In genomic region chr1:40693425-40693824, GRCh38 we compare ENCODE assay signal across 11 cellular contexts. TPM values are rescaled to one million over a fixed set of nuclear protein-coding genes. Genes with fewer than 3 reads are reported as not detected.
DNase-seq lines count a peak whose midpoint lies in the region; ATAC-seq and TF ChIP-seq lines count a peak whose summit lies in the region.
"Had no signal": no experiment of that assay in that cellular context is flagged by ENCODE, and none has a peak within 500 bp of the region (broad histone marks: within the 10 kb centered on the region; RNA-seq: fewer than 3 reads in every experiment).

No MANE protein-coding gene starts in this region.

- WGBS in gastroesophageal sphincter (ENCODE audit: low coverage in 1 of 2), 2 donors, result 80 to 91% methylated on average over 1 of the region's 1 CpG
- 89% methylated on average over 1 of the region's 1 CpG for WGBS in right cardiac atrium

- H3K27me3 Mint-ChIP-seq in activated CD4-positive, alpha-beta T cell treated with anti-CD3 and anti-CD28 coated beads, Interleukin-2, amount 10 ng/mL, durations not matched to agents 7 days and 5 days, result no peaks in the 10 kb centered on the region
- H3K27me3 Mint-ChIP-seq in stimulated activated memory B cell treated with anti-CD40 and anti-IgM and Interleukin-4, amounts not matched to agents 10 μg/mL and 1 μg/mL and 100 μg/mL, for 72 hours, result no peaks in the 10 kb centered on the region

- no peaks in the 10 kb centered on the region for H3K9me3 ChIP-seq in gastroesophageal sphincter
- H3K9me3 ChIP-seq in right cardiac atrium (ENCODE audit: control insufficient read depth, low read length), result no peaks in the 10 kb centered on the region
- H3K9me3 ChIP-seq: esophagus squamous epithelium had no signal

- H3K27ac Mint-ChIP-seq in activated CD4-positive, alpha-beta T cell treated with anti-CD3 and anti-CD28 coated beads, Interleukin-2, amount 10 ng/mL, durations not matched to agents 7 days and 5 days, result peak overlapping the region; percentile 98
- H3K27ac Mint-ChIP-seq in stimulated activated memory B cell treated with anti-CD40 and anti-IgM and Interleukin-4, amounts not matched to agents 10 μg/mL and 1 μg/mL and 100 μg/mL, for 72 hours, result peak overlapping the region; percentile 94

- ATAC-seq in gastroesophageal sphincter, result no peak
- no peak for ATAC-seq in stimulated activated memory B cell treated with anti-CD40 and anti-IgM and Interleukin-4, amounts not matched to agents 10 μg/mL and 1 μg/mL and 100 μg/mL, for 72 hours
- no peak for ATAC-seq in right cardiac atrium

- H3K4me3 ChIP-seq in WI38 (ENCODE audit: low read depth, low read length) (peak overlapping the region; percentile 86; the same call in 1 of the 2 replicates), gastroesophageal sphincter (no peak overlapping the region), right cardiac atrium (ENCODE audit: low read length) (no peak overlapping the region)

- H3K36me3 ChIP-seq in gastroesophageal sphincter, result no peaks in the 10 kb centered on the region
- H3K36me3 ChIP-seq: esophagus squamous epithelium had no signal

- POLR2A ChIA-PET in activated CD4-positive, alpha-beta T cell treated with anti-CD3 and anti-CD28 coated beads, Interleukin-2, amount 10 ng/mL, durations not matched to agents 7 days and 5 days (lab: Charles Lee), result no interaction called here

- TF ChIP-seq CTCF in WI38 (IDR thresholded peaks at IDR 0.05; ENCODE audit: low read depth, low read length), result no peak
- TF ChIP-seq CTCF in gastroesophageal sphincter (IDR thresholded peaks at IDR 0.05), result no peak

- DNase-seq in activated CD4-positive, alpha-beta T cell treated with anti-CD3 and anti-CD28 coated beads, Interleukin-2, amount 10 ng/mL, durations not matched to agents 7 days and 5 days, result no peak
- no peak for DNase-seq in activated CD4-positive, alpha-beta T cell treated with anti-CD3 and anti-CD28 coated beads, Interleukin-2, amount 50 U/mL, for 4 hours
- DNase-seq in RKO (ENCODE audit: low spot score) (no peak), right cardiac atrium (no peak), NCI-H2107 (lab: John Stamatoyannopoulos, UW) (no peak)
- DNase-seq: esophagus squamous epithelium, NCI-H1436 treated with DMSO at 0.1 percent for 48 hours, SHP77 had no signal

- H3K27ac ChIP-seq in gastroesophageal sphincter (peak overlapping the region in 3 of 4 donors; percentile 5 to 99 (median 98)), right cardiac atrium (ENCODE audit: low read length) (no peak overlapping the region)

- H3K4me3 Mint-ChIP-seq in activated CD4-positive, alpha-beta T cell treated with anti-CD3 and anti-CD28 coated beads, Interleukin-2, amount 10 ng/mL, durations not matched to agents 7 days and 5 days, result peak overlapping the region; percentile 97
- peak overlapping the region; percentile 38 for H3K4me3 Mint-ChIP-seq in stimulated activated memory B cell treated with anti-CD40 and anti-IgM and Interleukin-4, amounts not matched to agents 10 μg/mL and 1 μg/mL and 100 μg/mL, for 72 hours

- H3K4me1 ChIP-seq in gastroesophageal sphincter, result peaks cover 0 to 73% (median 12%) of the 10 kb centered on the region in 3 donors
- H3K4me1 ChIP-seq in right cardiac atrium (ENCODE audit: control insufficient read depth, insufficient read depth, low read length), result no peaks in the 10 kb centered on the region

- TF ChIP-seq POLR2A in gastroesophageal sphincter (IDR thresholded peaks at IDR 0.05), result no peak

- no peaks in the 10 kb centered on the region for H3K9me3 Mint-ChIP-seq in activated CD4-positive, alpha-beta T cell treated with anti-CD3 and anti-CD28 coated beads, Interleukin-2, amount 10 ng/mL, durations not matched to agents 7 days and 5 days
- no peaks in the 10 kb centered on the region for H3K9me3 Mint-ChIP-seq in stimulated activated memory B cell treated with anti-CD40 and anti-IgM and Interleukin-4, amounts not matched to agents 10 μg/mL and 1 μg/mL and 100 μg/mL, for 72 hours

- intact Hi-C loops in right cardiac atrium (cut with DNase I), result no loop called here

- no peak for TF ChIP-seq EP300 in gastroesophageal sphincter (IDR thresholded peaks at IDR 0.05)

- CTCF ChIA-PET in activated CD4-positive, alpha-beta T cell treated with anti-CD3 and anti-CD28 coated beads, Interleukin-2, amount 10 ng/mL, durations not matched to agents 7 days and 5 days (lab: Charles Lee), result interaction anchor here (0.5 to 4.4 kb wide), 4 partner anchors 9 to 48 kb away, joined by 3 to 40 read pairs (median 6); no protein-coding TSS in a partner anchor

- peaks cover 38% of the 10 kb centered on the region for H3K36me3 Mint-ChIP-seq in activated CD4-positive, alpha-beta T cell treated with anti-CD3 and anti-CD28 coated beads, Interleukin-2, amount 10 ng/mL, durations not matched to agents 7 days and 5 days (ENCODE audit: low read depth)
- H3K36me3 Mint-ChIP-seq in stimulated activated memory B cell treated with anti-CD40 and anti-IgM and Interleukin-4, amounts not matched to agents 10 μg/mL and 1 μg/mL and 100 μg/mL, for 72 hours, result peaks cover 9% of the 10 kb centered on the region

- H3K4me1 Mint-ChIP-seq in activated CD4-positive, alpha-beta T cell treated with anti-CD3 and anti-CD28 coated beads, Interleukin-2, amount 10 ng/mL, durations not matched to agents 7 days and 5 days, result peaks cover 73% of the 10 kb centered on the region
- peaks cover 68% of the 10 kb centered on the region for H3K4me1 Mint-ChIP-seq in stimulated activated memory B cell treated with anti-CD40 and anti-IgM and Interleukin-4, amounts not matched to agents 10 μg/mL and 1 μg/mL and 100 μg/mL, for 72 hours

- H3K27me3 ChIP-seq in gastroesophageal sphincter (no peaks in the 10 kb centered on the region), right cardiac atrium (ENCODE audit: control insufficient read depth, insufficient read depth) (no peaks in the 10 kb centered on the region)
- H3K27me3 ChIP-seq: esophagus squamous epithelium had no signal

RNA-seq across cellular contexts. Expression of gene NFYC, which starts 1.9 kb away (rescaled TPM):
- total RNA-seq in activated CD4-positive, alpha-beta T cell treated with anti-CD3 and anti-CD28 coated beads, Interleukin-2, amount 10 ng/mL, durations not matched to agents 7 days and 5 days, result 10 to 100 TPM; 85.7 to 99.2 TPM
- total RNA-seq in gastroesophageal sphincter (10 to 100 TPM; 32.4 to 54.2 (median 46.5) TPM), right cardiac atrium (10 to 100 TPM; 70.6 to 82.6 (median 78.9) TPM)
- polyA plus RNA-seq in right cardiac atrium, result 63.6 TPM

RNA-seq across cellular contexts. Expression of gene RIMS3, which starts 27.9 kb away (rescaled TPM):
- 1 to 10 TPM; 4.0 to 5.4 TPM for total RNA-seq in activated CD4-positive, alpha-beta T cell treated with anti-CD3 and anti-CD28 coated beads, Interleukin-2, amount 10 ng/mL, durations not matched to agents 7 days and 5 days
- total RNA-seq in gastroesophageal sphincter, result 10 to 100 TPM in 2 of 4 donors, 1 to 10 TPM in 2; 4.4 to 23.6 (median 10.0) TPM
- 1 to 10 TPM; 4.3 to 4.8 (median 4.5) TPM for total RNA-seq in right cardiac atrium
- 1.5 TPM for polyA plus RNA-seq in right cardiac atrium
